ENCODE assay signal across 22 cellular contexts in genomic region chr7:72211175-72211574, GRCh38.
DNase-seq lines count a peak whose midpoint lies in the region; ATAC-seq and TF ChIP-seq lines count a peak whose summit lies in the region.
"Had no signal": no experiment of that assay in that cellular context is flagged by ENCODE, and none has a peak within 500 bp of the region (broad histone marks: within the 10 kb centered on the region; RNA-seq: fewer than 3 reads in every experiment).

No MANE protein-coding gene starts in this region.

- H3K79me1 ChIP-seq in mesendoderm (ENCODE audit: low read length), result no peaks in the 10 kb centered on the region

- WGBS in mammary epithelial cell (ENCODE audit: low coverage, missing lambda C conversion rate), result 61% methylated on average over 3 of the region's 3 CpGs
- WGBS in mesendoderm (ENCODE audit: extremely low coverage, insufficient coverage, low lambda C conversion rate), result no CpG with 5 or more reads among the region's 3 CpGs

- peak overlapping the region; percentile 58 for H3K27ac Mint-ChIP-seq in MCF 10A (ENCODE audit: low read depth, unreplicated experiment)
- H3K27ac Mint-ChIP-seq: CD14-positive monocyte; CD4-positive, alpha-beta T cell; CD8-positive, alpha-beta memory T cell; H9 had no signal

- H3K4me1 Mint-ChIP-seq in MCF 10A (ENCODE audit: insufficient read depth, unreplicated experiment), result peaks cover 24% of the 10 kb centered on the region
- H3K4me1 Mint-ChIP-seq: CD14-positive monocyte; CD8-positive, alpha-beta memory T cell had no signal

- H3K23ac ChIP-seq in mesendoderm (ENCODE audit: low read length), result no peak overlapping the region

- no peak overlapping the region for H4K8ac ChIP-seq in mesendoderm (ENCODE audit: low read depth, low read length)

- dilution Hi-C loops in mammary epithelial cell (cut with HindIII; ENCODE audit: low sequenced_read_pairs), result no loop called here

- H4K20me1 ChIP-seq in mammary epithelial cell (ENCODE audit: insufficient read depth, low read length) (no peaks in the 10 kb centered on the region), PC-3 (ENCODE audit: low read length) (no peaks in the 10 kb centered on the region)
- H4K20me1 ChIP-seq: BLaER1 treated with 17β-estradiol and CSF1 and Interleukin-3, amounts not matched to agents 10 nM and 100 nM had no signal

- no peak for TF ChIP-seq CTCF in MCF 10A (IDR thresholded peaks at IDR 0.05; ENCODE audit: unreplicated experiment)
- no peak for TF ChIP-seq CTCF in mammary epithelial cell (conservative IDR thresholded peaks at IDR 0.05 in 1 of 2, IDR thresholded peaks at IDR 0.05 in 1 of 2; ENCODE audit: extremely low read depth in 1 of 2, insufficient read depth in 1 of 2, low read depth in 1 of 2, low read length in 2 of 2)
- TF ChIP-seq CTCF in PC-3 (conservative IDR thresholded peaks at IDR 0.05; ENCODE audit: low read depth, low read length), result no peak
- no peak for TF ChIP-seq CTCF in GM13976 (IDR thresholded peaks at IDR 0.05; ENCODE audit: borderline replicate concordance, control extremely low read depth, extremely low read depth, insufficient read depth, missing control alignments)

- no peaks in the 10 kb centered on the region for H3K79me2 ChIP-seq in mammary epithelial cell (ENCODE audit: insufficient read depth, low read length)
- H3K79me2 ChIP-seq in PC-3 (ENCODE audit: low read length), result no peaks in the 10 kb centered on the region
- no peaks in the 10 kb centered on the region for H3K79me2 ChIP-seq in mesendoderm (ENCODE audit: control insufficient read depth, insufficient read depth, low read length)

- no peak overlapping the region for H3K9ac ChIP-seq in mammary epithelial cell (ENCODE audit: insufficient read depth, low read length)
- no peak overlapping the region for H3K9ac ChIP-seq in PC-3 (ENCODE audit: low read length)
- H3K9ac ChIP-seq in mesendoderm (ENCODE audit: low read length), result no peak overlapping the region
- H3K9ac ChIP-seq: BLaER1 treated with 17β-estradiol and CSF1 and Interleukin-3, amounts not matched to agents 10 nM and 100 nM had no signal

- peaks cover 7% of the 10 kb centered on the region for H3K9me3 Mint-ChIP-seq in MCF 10A (ENCODE audit: unreplicated experiment)
- H3K9me3 Mint-ChIP-seq: H9 had no signal

- H3K9me3 ChIP-seq in mammary epithelial cell (replicated peaks; ENCODE audit: insufficient read depth, low read length) (peaks cover 26% of the 10 kb centered on the region), PC-3 (ENCODE audit: low read length) (no peaks in the 10 kb centered on the region)
- H3K9me3 ChIP-seq: BE2C; BLaER1 treated with 17β-estradiol and CSF1 and Interleukin-3, amounts not matched to agents 10 nM and 100 nM had no signal

- DNase-seq in MCF 10A (ENCODE audit: unreplicated experiment), result no peak
- DNase-seq in mammary epithelial cell, result no peak
- peak; percentile 38 for DNase-seq in H4 (ENCODE audit: low spot score)
- DNase-seq in PC-3, result peak; percentile 4
- no peak for DNase-seq in mesendoderm
- DNase-seq in GM13976 (ENCODE audit: low spot score), result no peak
- no peak for DNase-seq in HUDEP-2 (lab: John Stamatoyannopoulos, UW; ENCODE audit: unreplicated experiment in 76 of 76)
- DNase-seq in SKM-1 treated with dmso at 0.1 percent for 144 hours (lab: John Stamatoyannopoulos, UW; ENCODE audit: unreplicated experiment), result no peak
- DNase-seq: ACHN; AML-193; BE2C; CD4-positive, alpha-beta T cell; CD8-positive, alpha-beta memory T cell; DMS 273 treated with DMSO at 0.1 percent for 48 hours; DMS79; GF-D8; GOT3; H9 had no signal

- no peaks in the 10 kb centered on the region for H3K4me1 ChIP-seq in mammary epithelial cell (ENCODE audit: insufficient read depth, low read length)
- no peaks in the 10 kb centered on the region for H3K4me1 ChIP-seq in PC-3 (ENCODE audit: insufficient read depth, low read length)
- H3K4me1 ChIP-seq in mesendoderm (ENCODE audit: control insufficient read depth, low read depth, low read length), result no peaks in the 10 kb centered on the region
- H3K4me1 ChIP-seq: BE2C; BLaER1 treated with 17β-estradiol and CSF1 and Interleukin-3, amounts not matched to agents 10 nM and 100 nM had no signal

- peaks cover 31% of the 10 kb centered on the region for H3K27me3 Mint-ChIP-seq in MCF 10A (ENCODE audit: insufficient read depth, unreplicated experiment)
- H3K27me3 Mint-ChIP-seq: CD4-positive, alpha-beta T cell had no signal

- no peaks in the 10 kb centered on the region for H3K36me3 Mint-ChIP-seq in MCF 10A (ENCODE audit: insufficient read depth, unreplicated experiment)
- H3K36me3 Mint-ChIP-seq: CD14-positive monocyte; CD8-positive, alpha-beta memory T cell had no signal

- CTCF ChIA-PET in MCF 10A (lab: Yijun Ruan, JAX) (interaction anchor here (0.6 to 1.3 kb wide), 3 partner anchors 12 to 26 kb away, joined by 3 to 4 read pairs (median 3); no protein-coding TSS in a partner anchor), mammary epithelial cell (lab: Charles Lee; ENCODE audit: low non-redundant PET) (no interaction called here), PC-3 (lab: Charles Lee) (no interaction called here)

- H3K4me2 ChIP-seq in mammary epithelial cell (ENCODE audit: insufficient read depth, low read depth, low read length) (no peak overlapping the region), PC-3 (ENCODE audit: low read length) (no peak overlapping the region), mesendoderm (ENCODE audit: low read length) (no peak overlapping the region)
- H3K4me2 ChIP-seq: BLaER1 treated with 17β-estradiol and CSF1 and Interleukin-3, amounts not matched to agents 10 nM and 100 nM had no signal

- POLR2A ChIA-PET in MCF 10A (lab: Yijun Ruan, JAX), result no interaction called here
- POLR2A ChIA-PET in PC-3 (lab: Charles Lee; ENCODE audit: unreplicated experiment), result no interaction called here

- H3K56ac ChIP-seq in mesendoderm (ENCODE audit: low read length), result no peak overlapping the region

- H3F3A ChIP-seq in PC-3 (ENCODE audit: low read length, unreplicated experiment), result no peaks in the 10 kb centered on the region

- no peaks in the 10 kb centered on the region for H3K36me3 ChIP-seq in mammary epithelial cell (ENCODE audit: insufficient read depth, low read length)
- no peaks in the 10 kb centered on the region for H3K36me3 ChIP-seq in PC-3 (ENCODE audit: low read depth, low read length)
- H3K36me3 ChIP-seq in mesendoderm (ENCODE audit: control insufficient read depth, insufficient read depth, low read length), result no peaks in the 10 kb centered on the region
- H3K36me3 ChIP-seq: BE2C; BLaER1 treated with 17β-estradiol and CSF1 and Interleukin-3, amounts not matched to agents 10 nM and 100 nM had no signal

- no peak overlapping the region for H3K4me3 Mint-ChIP-seq in MCF 10A (ENCODE audit: unreplicated experiment)
- H3K4me3 Mint-ChIP-seq: CD14-positive monocyte; CD4-positive, alpha-beta T cell; CD8-positive, alpha-beta memory T cell; H9 had no signal

- no peak overlapping the region for H2AFZ ChIP-seq in mammary epithelial cell (ENCODE audit: low read depth, low read length)
- no peak overlapping the region for H2AFZ ChIP-seq in PC-3 (ENCODE audit: low read length)

- H3K4me3 ChIP-seq in mammary epithelial cell (replicated peaks in 1 of 3; ENCODE audit: insufficient read depth in 1 of 3, low read depth in 2 of 3, low read length in 3 of 3) (no peak overlapping the region), PC-3 (ENCODE audit: low read length) (no peak overlapping the region), mesendoderm (ENCODE audit: low read length) (no peak overlapping the region)
- H3K4me3 ChIP-seq: BLaER1 treated with 17β-estradiol and CSF1 and Interleukin-3, amounts not matched to agents 10 nM and 100 nM had no signal

- H2BK5ac ChIP-seq in mesendoderm (ENCODE audit: low read length), result no peak overlapping the region

- no peak overlapping the region for H3K18ac ChIP-seq in mesendoderm (ENCODE audit: low read length)

- ATAC-seq in PC-3, result no peak
- ATAC-seq: HCT116 had no signal

- intact Hi-C loops in MCF 10A (cut with micrococcal nuclease) (no loop called here), mammary epithelial cell (cut with micrococcal nuclease) (no loop called here), PC-3 (cut with micrococcal nuclease) (no loop called here)

- in situ Hi-C loops in mammary epithelial cell (cut with MboI; ENCODE audit: low sequenced_read_pairs in 2 of 2) (no loop called here), GM13976 (cut with MboI; ENCODE audit: low sequenced_read_pairs, unreplicated experiment) (no loop called here)

- H2BK120ac ChIP-seq in mesendoderm (ENCODE audit: low read depth, low read length), result no peak overlapping the region

- H2BK15ac ChIP-seq in mesendoderm (replicated peaks; ENCODE audit: low read depth), result no peak overlapping the region

- H3K4ac ChIP-seq in mesendoderm (ENCODE audit: low read depth, low read length), result peak overlapping the region; percentile 24

- no TSS peak for BruUV-seq in MCF 10A (replicated peaks; lab: Mats Ljungman, UMichigan)
- BruUV-seq in mammary epithelial cell (replicated peaks; lab: Mats Ljungman, UMichigan), result no TSS peak
- no TSS peak for BruUV-seq in PC-3 (replicated peaks; lab: Mats Ljungman, UMichigan)

- no peak overlapping the region for H4K5ac ChIP-seq in mesendoderm (ENCODE audit: low read length)

- H3K27ac ChIP-seq in mammary epithelial cell (ENCODE audit: insufficient read depth, low read depth, low read length) (no peak overlapping the region), PC-3 (ENCODE audit: low read length) (no peak overlapping the region), mesendoderm (ENCODE audit: low read depth, low read length) (no peak overlapping the region)
- H3K27ac ChIP-seq: 22Rv1; BLaER1 treated with 17β-estradiol and CSF1 and Interleukin-3, amounts not matched to agents 10 nM and 100 nM had no signal

- no peaks in the 10 kb centered on the region for H3K9me2 ChIP-seq in PC-3 (replicated peaks; ENCODE audit: low read length)

- H3K27me3 ChIP-seq in mammary epithelial cell (ENCODE audit: insufficient read depth, low read length), result no peaks in the 10 kb centered on the region
- 0 out of 2 replicates have a peak, but pooled peaks cover 4% of the 10 kb centered on the region for H3K27me3 ChIP-seq in PC-3 (ENCODE audit: low read length)
- no peaks in the 10 kb centered on the region for H3K27me3 ChIP-seq in mesendoderm (ENCODE audit: insufficient read depth, low read length, poor library complexity)
- H3K27me3 ChIP-seq: BE2C; BLaER1 treated with 17β-estradiol and CSF1 and Interleukin-3, amounts not matched to agents 10 nM and 100 nM had no signal

- no peak overlapping the region for H2AK5ac ChIP-seq in mesendoderm (ENCODE audit: low read length)

Comparison
In these comparisons a context has a peak if more than half of its experiments do, and no peak if none do; other contexts are left out.
1. DNase-seq: peak in H4 (single experiment) and PC-3 (single experiment); none in MCF 10A (single experiment), mammary epithelial cell (single experiment), mesendoderm (single experiment), GM13976 (single experiment), HUDEP-2 (0 of 76) and SKM-1 treated with dmso at 0.1 percent for 144 hours (single experiment).